ENCODE assay signal across 18 cellular contexts in genomic region chr20:9515211-9515580, GRCh38. TPM values are rescaled to one million over a fixed set of nuclear protein-coding genes. Genes with fewer than 3 reads are reported as not detected.
DNase-seq lines count a peak whose midpoint lies in the region; ATAC-seq and TF ChIP-seq lines count a peak whose summit lies in the region.
"Had no signal": no experiment of that assay in that cellular context is flagged by ENCODE, and none has a peak within 500 bp of the region (broad histone marks: within the 10 kb centered on the region; RNA-seq: fewer than 3 reads in every experiment).

No MANE protein-coding gene starts in this region.

- H3K9ac ChIP-seq in endodermal cell (ENCODE audit: extremely low read depth, low read length, poor library complexity, severe bottlenecking) (no peak overlapping the region), neuronal stem cell (ENCODE audit: low read depth, low read length, poor library complexity) (no peak overlapping the region)

- H2BK15ac ChIP-seq in neuronal stem cell (ENCODE audit: low read length) = peak overlapping the region; percentile 3

- no peak overlapping the region for H2AK5ac ChIP-seq in neuronal stem cell (ENCODE audit: low read depth, low read length)

- H2AFZ ChIP-seq in neuronal stem cell (ENCODE audit: low read length) = peak overlapping the region; percentile 76

- no peak overlapping the region for H3K23ac ChIP-seq in neuronal stem cell (ENCODE audit: low read depth, low read length, poor library complexity)

- no peak for ATAC-seq in HG03108 (IDR thresholded peaks at IDR 0.05; ENCODE audit: unreplicated experiment)
- ATAC-seq in GM19467 (IDR thresholded peaks at IDR 0.05; ENCODE audit: unreplicated experiment) = no peak
- ATAC-seq: gastroesophageal sphincter, HCT116 had no signal

- H3K27me3 Mint-ChIP-seq in Calu3 (ENCODE audit: unreplicated experiment) (peaks cover 16% of the 10 kb centered on the region), endodermal cell (ENCODE audit: insufficient read depth) (peaks cover 91% of the 10 kb centered on the region)
- peaks cover 65% of the 10 kb centered on the region for H3K27me3 Mint-ChIP-seq in activated T-helper 1 cell treated with anti-CD3 and anti-CD28 coated beads, Interleukin-12 subunit alpha, Interleukin-12 subunit beta, Interleukin-2, Interleukin-4 antibody, amounts not matched to agents 30 ng/mL and 10 ng/mL and 1 ng/mL, durations not matched to agents 14 hours and 24 hours and 36 hours (ENCODE audit: insufficient read depth)

- H3K14ac ChIP-seq in neuronal stem cell (ENCODE audit: low read length) = no peak overlapping the region

- H2BK5ac ChIP-seq in neuronal stem cell (ENCODE audit: low read length) = no peak overlapping the region

- peak overlapping the region; percentile 90 for H3K4me2 ChIP-seq in neuronal stem cell (ENCODE audit: insufficient read depth, low read length, poor library complexity, severe bottlenecking)

- H3K4me1 Mint-ChIP-seq in Calu3 (ENCODE audit: low read depth, unreplicated experiment) (no peaks in the 10 kb centered on the region), endodermal cell (peaks cover 20% of the 10 kb centered on the region)
- no peaks in the 10 kb centered on the region for H3K4me1 Mint-ChIP-seq in activated T-helper 1 cell treated with anti-CD3 and anti-CD28 coated beads, Interleukin-12 subunit alpha, Interleukin-12 subunit beta, Interleukin-2, Interleukin-4 antibody, amounts not matched to agents 30 ng/mL and 10 ng/mL and 1 ng/mL, durations not matched to agents 14 hours and 24 hours and 36 hours (ENCODE audit: low read depth)
- H3K4me1 Mint-ChIP-seq: activated naive CD4-positive, alpha-beta T cell treated with anti-CD3 and anti-CD28 coated beads, Interleukin-2, amount 50 U/mL, for 24 hours; stimulated activated naive CD8-positive, alpha-beta T cell treated with anti-CD3 and anti-CD28 coated beads, Interleukin-15, amount 100 ng/mL, for 72 hours had no signal

- CTCF ChIA-PET in Calu3 (lab: Charles Lee) = no interaction called here

- 18 to 19% methylated on average over 9 to 13 of the region's 13 CpGs for WGBS in endodermal cell (ENCODE audit: insufficient coverage in 1 of 2, insufficient read length in 1 of 2), 2 experiments
- WGBS in neuronal stem cell (ENCODE audit: extremely low coverage in 2 of 2, insufficient read length in 2 of 2, insufficient replicate concordance in 1 of 2), 2 donors = no CpG with 5 or more reads among the region's 13 CpGs

- H3K27ac Mint-ChIP-seq in Calu3 (ENCODE audit: unreplicated experiment) (no peak overlapping the region), endodermal cell (no peak overlapping the region)
- no peak overlapping the region for H3K27ac Mint-ChIP-seq in activated T-helper 1 cell treated with anti-CD3 and anti-CD28 coated beads, Interleukin-12 subunit alpha, Interleukin-12 subunit beta, Interleukin-2, Interleukin-4 antibody, amounts not matched to agents 30 ng/mL and 10 ng/mL and 1 ng/mL, durations not matched to agents 14 hours and 24 hours and 36 hours
- H3K27ac Mint-ChIP-seq: activated naive CD4-positive, alpha-beta T cell treated with anti-CD3 and anti-CD28 coated beads, Interleukin-2, amount 50 U/mL, for 24 hours; stimulated activated naive CD8-positive, alpha-beta T cell treated with anti-CD3 and anti-CD28 coated beads, Interleukin-15, amount 100 ng/mL, for 72 hours had no signal

- H3K4ac ChIP-seq in neuronal stem cell (ENCODE audit: low read length) = no peak overlapping the region

- no peak overlapping the region for H4K8ac ChIP-seq in neuronal stem cell (ENCODE audit: low read depth, low read length)

- H3K27ac ChIP-seq in endodermal cell (ENCODE audit: low read depth, low read length) (no peak overlapping the region), neuronal stem cell (replicated peaks; ENCODE audit: low read length) (no peak overlapping the region)
- H3K27ac ChIP-seq: gastroesophageal sphincter, prostate gland had no signal

- H3K27me3 ChIP-seq in MG63 (peaks cover 32% of the 10 kb centered on the region), endodermal cell (ENCODE audit: control insufficient read depth, insufficient read depth, low read length, poor library complexity, severe bottlenecking) (peaks cover 86% of the 10 kb centered on the region), neuronal stem cell (ENCODE audit: control insufficient read depth in 3 of 3, insufficient read depth in 3 of 3, low read depth in 1 of 3, low read length in 3 of 3) (peaks cover 0 to 94% (median 32%) of the 10 kb centered on the region in 3 experiments)

- intact Hi-C loops in Calu3 (cut with micrococcal nuclease; ENCODE audit: unreplicated experiment) = loop anchor here (10.0 kb wide), 1 partner anchor 80 kb away; no protein-coding TSS in a partner anchor
- intact Hi-C loops in activated T-helper 1 cell treated with anti-CD3 and anti-CD28 coated beads, Interleukin-12 subunit alpha, Interleukin-12 subunit beta, Interleukin-2, Interleukin-4 antibody, amounts not matched to agents 30 ng/mL and 10 ng/mL and 1 ng/mL, durations not matched to agents 14 hours and 24 hours and 36 hours (cut with micrococcal nuclease) = no loop called here

- H3K36me3 Mint-ChIP-seq in Calu3 (ENCODE audit: insufficient read depth, unreplicated experiment) (no peaks in the 10 kb centered on the region), endodermal cell (ENCODE audit: low read depth) (no peaks in the 10 kb centered on the region)
- H3K36me3 Mint-ChIP-seq in activated T-helper 1 cell treated with anti-CD3 and anti-CD28 coated beads, Interleukin-12 subunit alpha, Interleukin-12 subunit beta, Interleukin-2, Interleukin-4 antibody, amounts not matched to agents 30 ng/mL and 10 ng/mL and 1 ng/mL, durations not matched to agents 14 hours and 24 hours and 36 hours (ENCODE audit: low read depth) = no peaks in the 10 kb centered on the region
- H3K36me3 Mint-ChIP-seq: activated naive CD4-positive, alpha-beta T cell treated with anti-CD3 and anti-CD28 coated beads, Interleukin-2, amount 50 U/mL, for 24 hours had no signal

- H3K4me3 Mint-ChIP-seq in Calu3 (ENCODE audit: low read depth, unreplicated experiment) (peak overlapping the region; percentile 54), endodermal cell (peak overlapping the region; percentile 60)
- H3K4me3 Mint-ChIP-seq in activated T-helper 1 cell treated with anti-CD3 and anti-CD28 coated beads, Interleukin-12 subunit alpha, Interleukin-12 subunit beta, Interleukin-2, Interleukin-4 antibody, amounts not matched to agents 30 ng/mL and 10 ng/mL and 1 ng/mL, durations not matched to agents 14 hours and 24 hours and 36 hours = no peak overlapping the region
- H3K4me3 Mint-ChIP-seq: activated naive CD4-positive, alpha-beta T cell treated with anti-CD3 and anti-CD28 coated beads, Interleukin-2, amount 50 U/mL, for 24 hours; stimulated activated naive CD8-positive, alpha-beta T cell treated with anti-CD3 and anti-CD28 coated beads, Interleukin-15, amount 100 ng/mL, for 72 hours had no signal

- TF ChIP-seq CTCF in Calu3 (IDR thresholded peaks at IDR 0.05; ENCODE audit: unreplicated experiment) (no peak), endodermal cell (conservative IDR thresholded peaks at IDR 0.05) (no peak)

- H3K9me3 Mint-ChIP-seq in Calu3 (ENCODE audit: low read depth, unreplicated experiment) (no peaks in the 10 kb centered on the region), endodermal cell (no peaks in the 10 kb centered on the region)
- no peaks in the 10 kb centered on the region for H3K9me3 Mint-ChIP-seq in activated T-helper 1 cell treated with anti-CD3 and anti-CD28 coated beads, Interleukin-12 subunit alpha, Interleukin-12 subunit beta, Interleukin-2, Interleukin-4 antibody, amounts not matched to agents 30 ng/mL and 10 ng/mL and 1 ng/mL, durations not matched to agents 14 hours and 24 hours and 36 hours
- H3K9me3 Mint-ChIP-seq: activated naive CD4-positive, alpha-beta T cell treated with anti-CD3 and anti-CD28 coated beads, Interleukin-2, amount 50 U/mL, for 24 hours; stimulated activated naive CD8-positive, alpha-beta T cell treated with anti-CD3 and anti-CD28 coated beads, Interleukin-15, amount 100 ng/mL, for 72 hours had no signal

- no peak for DNase-seq in Calu3
- DNase-seq in MG63 = no peak
- DNase-seq in endodermal cell = no peak
- DNase-seq in neuronal stem cell (ENCODE audit: low spot score) = no peak
- DNase-seq in activated CD8-positive, alpha-beta memory T cell treated with anti-CD3 and anti-CD28 coated beads, Interleukin-2, amount 50 U/mL, for 4 hours = no peak
- DNase-seq in activated T-helper 1 cell treated with anti-CD3 and anti-CD28 coated beads, Interleukin-12 subunit alpha, Interleukin-12 subunit beta, Interleukin-2, Interleukin-4 antibody, amounts not matched to agents 30 ng/mL and 10 ng/mL and 1 ng/mL, durations not matched to agents 14 hours and 24 hours and 36 hours (ENCODE audit: low spot score) = no peak
- DNase-seq: mammary epithelial cell; NCI-H2081 treated with DMSO at 0.1 percent for 48 hours; stimulated activated CD4-positive, alpha-beta T cell treated with anti-CD3 and anti-CD28 coated beads, Interleukin-4, amount 100 ng/mL, for 4 hours; stimulated activated naive CD8-positive, alpha-beta T cell treated with anti-CD3 and anti-CD28 coated beads, Interleukin-15, amount 100 ng/mL, for 72 hours had no signal

- no peaks in the 10 kb centered on the region for H3K9me3 ChIP-seq in MG63
- no peaks in the 10 kb centered on the region for H3K9me3 ChIP-seq in endodermal cell (ENCODE audit: control insufficient read depth, low read length)
- H3K9me3 ChIP-seq in neuronal stem cell (replicated peaks in 1 of 2; ENCODE audit: control insufficient read depth in 2 of 2, insufficient read depth in 1 of 2, low read depth in 1 of 2, low read length in 2 of 2) = no peaks in the 10 kb centered on the region
- H3K9me3 ChIP-seq: gastroesophageal sphincter, prostate gland had no signal

- no peak overlapping the region for H2BK12ac ChIP-seq in neuronal stem cell (ENCODE audit: low read length)

- H3K4me3 ChIP-seq in MG63 = peak overlapping the region; percentile 28; the same call in 1 of the 2 replicates
- H3K4me3 ChIP-seq in endodermal cell (ENCODE audit: low read length) = peak overlapping the region; percentile 79
- peak overlapping the region in 1 of 2 donors; percentile 12 for H3K4me3 ChIP-seq in neuronal stem cell (ENCODE audit: low read length in 2 of 2)

- H3K4me1 ChIP-seq in endodermal cell (ENCODE audit: control insufficient read depth, insufficient read depth, low read length) (peaks cover 11% of the 10 kb centered on the region), neuronal stem cell (ENCODE audit: control insufficient read depth in 2 of 2, insufficient read depth in 1 of 2, low read depth in 1 of 2, low read length in 2 of 2) (peaks cover 13 to 23% of the 10 kb centered on the region in 2 donors)
- H3K4me1 ChIP-seq: prostate gland had no signal

- no peaks in the 10 kb centered on the region for H3K79me1 ChIP-seq in neuronal stem cell (ENCODE audit: low read depth, low read length)

- H3K18ac ChIP-seq in neuronal stem cell (ENCODE audit: low read length) = no peak overlapping the region

- H3K36me3 ChIP-seq in MG63 (no peaks in the 10 kb centered on the region), endodermal cell (ENCODE audit: control insufficient read depth, insufficient read depth, low read length) (no peaks in the 10 kb centered on the region), neuronal stem cell (replicated peaks in 1 of 2; ENCODE audit: control insufficient read depth in 2 of 2, insufficient read depth in 2 of 2, low read length in 2 of 2) (no peaks in the 10 kb centered on the region)
- H3K36me3 ChIP-seq: gastroesophageal sphincter, prostate gland had no signal

- no peak overlapping the region for H2BK120ac ChIP-seq in neuronal stem cell (ENCODE audit: low read depth, low read length)

- H4K91ac ChIP-seq in neuronal stem cell (ENCODE audit: low read depth, low read length, poor library complexity) = no peak overlapping the region

- BruUV-seq in Calu3 (replicated peaks; lab: Mats Ljungman, UMichigan) = no TSS peak

RNA-seq across cellular contexts. Expression of gene LAMP5, which starts 0.8 kb away (rescaled TPM):
- total RNA-seq in Calu3 (2022) = 0.17 TPM in 1 of 2 replicates, not detected in the other
- total RNA-seq in MG63 (2014; rRNA removed; shearing (Covaris generic); ENCODE audit: low replicate concordance) = 3.3 and 3.4 TPM in 2 replicates
- under 1 TPM in 1 of 2 donors, not detected in 1; 0.35 TPM for total RNA-seq in endodermal cell
- polyA plus RNA-seq in endodermal cell (2013, experiment 1 of 2) = 6.0 TPM
- 6.6 TPM for polyA plus RNA-seq in endodermal cell (2013, experiment 2 of 2)
- 6.5 TPM for polyA plus RNA-seq in neuronal stem cell (2013, experiment 1 of 2)
- polyA plus RNA-seq in neuronal stem cell (2013, experiment 2 of 2) = 6.4 TPM
- total RNA-seq in activated T-helper 1 cell treated with anti-CD3 and anti-CD28 coated beads, Interleukin-12 subunit alpha, Interleukin-12 subunit beta, Interleukin-2, Interleukin-4 antibody, amounts not matched to agents 30 ng/mL and 10 ng/mL and 1 ng/mL, durations not matched to agents 14 hours and 24 hours and 36 hours = not detected in 2 replicates
- total RNA-seq: gastroesophageal sphincter; mammary epithelial cell; OCI-LY7; T-helper 1 cell treated with Interleukin-12 subunit alpha and Interleukin-12 subunit beta and Interleukin-4 antibody, amounts not matched to agents 30 ng/mL and 1 ng/mL, for 36 hours had no signal
